Comparison of ENCODE assay signal across 8 cellular contexts in genomic region chr9:71769175-71770165, GRCh38. TPM values are rescaled to one million over a fixed set of nuclear protein-coding genes. Genes with fewer than 3 reads are reported as not detected.
DNase-seq lines count a peak whose midpoint lies in the region; ATAC-seq and TF ChIP-seq lines count a peak whose summit lies in the region.

No MANE protein-coding gene starts in this region.

- WGBS in thyroid gland, 2 donors, result 11 to 12% methylated on average over 30 to 40 of the region's 48 CpGs

- in situ Hi-C loops in GM18951 (cut with MboI; ENCODE audit: low sequenced_read_pairs, unreplicated experiment), result loop anchor here (25.0 kb wide), 1 partner anchor 482 kb away; no protein-coding TSS in a partner anchor

- peak; percentile 5 for TF ChIP-seq CTCF in AG09309 (IDR thresholded peaks at IDR 0.05; ENCODE audit: control insufficient read depth, insufficient read depth, low read depth, low read length, missing control alignments)
- peak; percentile 1 to 54 (median 34) for TF ChIP-seq CTCF in Peyer's patch (IDR thresholded peaks at IDR 0.05)
- TF ChIP-seq CTCF in thyroid gland (IDR thresholded peaks at IDR 0.05), result peak in 5 of 6 experiments; percentile 8 to 54 (median 16)

- H3K4me1 ChIP-seq in Peyer's patch (peaks cover 0 to 21% (median 10%) of the 10 kb centered on the region in 4 donors), thyroid gland (peaks cover 17 to 21% of the 10 kb centered on the region in 2 donors)

- H3K9me3 ChIP-seq in Peyer's patch, result no peaks in the 10 kb centered on the region
- H3K9me3 ChIP-seq in thyroid gland, result no peaks in the 10 kb centered on the region

- H3K27me3 ChIP-seq in Peyer's patch, result no peaks in the 10 kb centered on the region
- no peaks in the 10 kb centered on the region for H3K27me3 ChIP-seq in thyroid gland

- H3K36me3 ChIP-seq in Peyer's patch (no peaks in the 10 kb centered on the region), thyroid gland (no peaks in the 10 kb centered on the region)

- H3K27ac ChIP-seq in Peyer's patch, result peak overlapping the region; percentile 92 to 99 (median 99)
- H3K27ac ChIP-seq in thyroid gland, result peak overlapping the region; percentile 77 to 99 (median 97)

- intact Hi-C loops in thyroid gland (cut with DNase I), result loop anchor here (5.0 to 10.0 kb wide), 2 partner anchors 55 to 162 kb away; no protein-coding TSS in a partner anchor

- peak; percentile 44 for TF ChIP-seq POLR2A in GM18951 (IDR thresholded peaks at IDR 0.05; ENCODE audit: extremely low read depth, insufficient read depth, insufficient read length)
- TF ChIP-seq POLR2A in Peyer's patch (IDR thresholded peaks at IDR 0.05), result no peak
- TF ChIP-seq POLR2A in thyroid gland (IDR thresholded peaks at IDR 0.05), result peak in 1 of 2 donors; percentile 83

- peak; percentile 42 for ATAC-seq in HG03159 (IDR thresholded peaks at IDR 0.05; ENCODE audit: unreplicated experiment)

- peak overlapping the region; percentile 62 for H3K4me3 ChIP-seq in AG09309 (ENCODE audit: control insufficient read depth, low read depth, low read length)
- H3K4me3 ChIP-seq in Peyer's patch, result peak overlapping the region; percentile 59 to 97 (median 89)
- peak overlapping the region; percentile 30 to 73 (median 51) for H3K4me3 ChIP-seq in thyroid gland (replicated peaks in 1 of 3)

- no peak for DNase-seq in AG09309 (ENCODE audit: low read depth)
- DNase-seq in Peyer's patch, result peak; percentile 82 to 95 (median 91)
- DNase-seq in activated gamma-delta T cell (lab: John Stamatoyannopoulos, UW), result peak; percentile 62
- peak; percentile 74 for DNase-seq in glomerular visceral epithelial cell (ENCODE audit: extremely low spot score)
- peak; percentile 52 for DNase-seq in occipital lobe (lab: John Stamatoyannopoulos, UW)
- DNase-seq in thyroid gland, result peak; percentile 96 to 97

RNA-seq across cellular contexts. Expression of gene CEMIP2, which starts 1.2 kb away (rescaled TPM):
- total RNA-seq in Peyer's patch (100 to 1,000 TPM in 3 of 4 donors, 10 to 100 TPM in 1; 79.2 to 243 (median 215) TPM), occipital lobe (54.7 TPM), thyroid gland (100 to 1,000 TPM in 1 of 4 donors, 10 to 100 TPM in 3; 29.6 to 111 (median 34.0) TPM)
